Comparison of ENCODE assay signal across 9 cellular contexts in the genomic region with DNA sequence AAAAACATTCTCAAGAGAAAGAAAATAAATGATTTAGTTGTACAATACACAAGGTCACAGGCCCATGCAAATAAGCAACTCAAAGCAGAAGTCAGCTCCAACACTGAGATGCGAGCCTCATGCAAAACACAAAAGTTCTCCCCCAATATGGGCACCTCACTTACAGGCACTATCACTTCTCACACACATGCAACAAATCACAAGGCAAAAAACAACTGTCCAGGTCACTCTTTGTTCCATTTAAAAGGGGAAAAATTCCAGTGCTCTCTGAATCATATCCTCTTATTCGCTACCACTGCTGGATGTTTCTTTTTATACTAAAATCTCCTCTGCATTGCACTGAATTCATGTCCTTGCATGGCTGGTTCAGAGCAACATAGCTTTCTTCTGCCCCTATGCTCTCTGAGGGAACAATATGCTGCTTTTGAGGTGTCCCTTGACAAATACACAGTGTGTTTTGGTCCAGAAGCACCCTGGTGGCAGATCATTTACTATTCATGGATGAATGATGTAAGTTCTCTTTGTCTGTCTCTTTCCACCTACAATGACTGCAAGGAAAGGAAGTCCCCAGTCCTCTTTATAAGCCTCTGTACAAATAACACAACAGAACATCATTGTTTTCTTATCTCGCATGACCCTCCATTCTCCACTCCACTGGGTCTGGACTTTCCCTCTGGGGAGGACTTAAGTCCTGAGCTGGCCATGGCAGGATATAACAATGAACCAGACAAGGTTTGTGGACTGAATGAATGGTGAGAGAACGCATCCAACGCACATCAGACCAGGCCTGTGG.
DNase-seq lines count a peak whose midpoint lies in the region; ATAC-seq, FAIRE-seq and TF ChIP-seq lines count a peak whose summit lies in the region.
"Had no signal": no experiment of that assay in that cellular context is flagged by ENCODE, and none has a peak within 500 bp of the region (broad histone marks: within the 10 kb centered on the region; RNA-seq: fewer than 3 reads in every experiment).

No MANE protein-coding gene starts in this region.

- no peaks in the 10 kb centered on the region for H3K4me1 ChIP-seq in CD4-positive, CD25-positive, alpha-beta regulatory T cell (ENCODE audit: control insufficient read depth, insufficient read depth, low read length, poor library complexity, severe bottlenecking)
- peaks cover 20% of the 10 kb centered on the region for H3K4me1 ChIP-seq in GM12878 (ENCODE audit: control insufficient read depth, insufficient read depth, low read length)

- POLR2A ChIA-PET in GM12878 (lab: Charles Lee) = interaction anchor here (0.8 to 1.4 kb wide), 4 partner anchors 15 to 137 kb away, joined by 3 to 5 read pairs (median 3); partner anchors contain the start of gene OSBPL3

- WGBS in GM12878 (ENCODE audit: insufficient coverage, insufficient replicate concordance, low lambda C conversion rate, missing lambda C conversion rate) = 20% methylated on average over 5 of the region's 5 CpGs

- H3K27ac Mint-ChIP-seq in CD4-positive, CD25-positive, alpha-beta regulatory T cell = peak overlapping the region; percentile 3 to 47 (median 40)
- no peak overlapping the region for H3K27ac Mint-ChIP-seq in chondrocyte (ENCODE audit: unreplicated experiment)
- H3K27ac Mint-ChIP-seq: T-helper 1 cell treated with Interleukin-12 subunit alpha and Interleukin-12 subunit beta and Interleukin-4 antibody, amounts not matched to agents 30 μg/mL and 1 μg/mL, for 36 hours had no signal

- CTCF ChIA-PET in GM12878 (lab: Yijun Ruan, JAX) = interaction anchor here (0.7 to 1.9 kb wide), 8 partner anchors 17 to 251 kb away, joined by 3 to 6 read pairs (median 4); no protein-coding TSS in a partner anchor

- peak overlapping the region in 1 of 4 donors; percentile 81 for H3K4me3 Mint-ChIP-seq in CD4-positive, CD25-positive, alpha-beta regulatory T cell
- no peak overlapping the region for H3K4me3 Mint-ChIP-seq in chondrocyte (ENCODE audit: unreplicated experiment)
- H3K4me3 Mint-ChIP-seq: T-helper 1 cell treated with Interleukin-12 subunit alpha and Interleukin-12 subunit beta and Interleukin-4 antibody, amounts not matched to agents 30 μg/mL and 1 μg/mL, for 36 hours had no signal

- BruUV-seq in GM12878 (replicated peaks; lab: Mats Ljungman, UMichigan) = no TSS peak

- no peaks in the 10 kb centered on the region for H3K9me3 Mint-ChIP-seq in CD4-positive, CD25-positive, alpha-beta regulatory T cell
- no peaks in the 10 kb centered on the region for H3K9me3 Mint-ChIP-seq in chondrocyte (ENCODE audit: low read depth)
- H3K9me3 Mint-ChIP-seq: T-helper 1 cell treated with Interleukin-12 subunit alpha and Interleukin-12 subunit beta and Interleukin-4 antibody, amounts not matched to agents 30 μg/mL and 1 μg/mL, for 36 hours had no signal

- H3K4me3 ChIP-seq in CD4-positive, CD25-positive, alpha-beta regulatory T cell (ENCODE audit: low read depth, low read length) = no peak overlapping the region
- no peak overlapping the region for H3K4me3 ChIP-seq in GM12878

- no peak for DNase-seq in CD4-positive, CD25-positive, alpha-beta regulatory T cell
- DNase-seq in GM12878 (ENCODE audit: low read depth, low spot score) = no peak
- DNase-seq in T-helper 9 cell = no peak
- no peak for DNase-seq in chondrocyte (ENCODE audit: low spot score)
- no peak for DNase-seq in NCI-H1694 (lab: John Stamatoyannopoulos, UW)
- DNase-seq in SKM-1 (lab: John Stamatoyannopoulos, UW; ENCODE audit: unreplicated experiment) = no peak

- no peak overlapping the region; the same call in 1 of the 2 replicates for H2AFZ ChIP-seq in GM12878 (ENCODE audit: control insufficient read depth, low read depth, low read length)

- RAD21 ChIA-PET in GM12878 (lab: Charles Lee; ENCODE audit: unreplicated experiment) = interaction anchor here (0.6 to 3.2 kb wide), 9 partner anchors 8 to 248 kb away, joined by 3 to 24 read pairs (median 4); partner anchors contain the start of gene OSBPL3

- no peaks in the 10 kb centered on the region for H3K27me3 ChIP-seq in CD4-positive, CD25-positive, alpha-beta regulatory T cell (ENCODE audit: control insufficient read depth, insufficient read depth, low read length)
- H3K27me3 ChIP-seq in GM12878 (replicated peaks in 1 of 2; ENCODE audit: control insufficient read depth in 2 of 2, insufficient read depth in 2 of 2, low read length in 1 of 2) = no peaks in the 10 kb centered on the region

- no peak for TF ChIP-seq POLR2A in GM12878 (IDR thresholded peaks at IDR 0.05; ENCODE audit: low read depth, low read length)

- peaks cover 19% of the 10 kb centered on the region for H3K36me3 Mint-ChIP-seq in CD4-positive, CD25-positive, alpha-beta regulatory T cell
- H3K36me3 Mint-ChIP-seq in chondrocyte (ENCODE audit: low read depth) = no peaks in the 10 kb centered on the region

- H3K4me1 Mint-ChIP-seq in CD4-positive, CD25-positive, alpha-beta regulatory T cell = peaks cover 10 to 17% (median 16%) of the 10 kb centered on the region in 4 donors
- peaks cover 3% of the 10 kb centered on the region for H3K4me1 Mint-ChIP-seq in chondrocyte (ENCODE audit: low read depth)

- no peaks in the 10 kb centered on the region for H4K20me1 ChIP-seq in GM12878 (ENCODE audit: control insufficient read depth, insufficient read depth)

- ATAC-seq in CD4-positive, CD25-positive, alpha-beta regulatory T cell (ENCODE audit: low read depth in 2 of 2) = no peak
- peak; percentile 46 for ATAC-seq in GM19043 (IDR thresholded peaks at IDR 0.05; ENCODE audit: low read depth, unreplicated experiment)
- ATAC-seq in HG03159 (IDR thresholded peaks at IDR 0.05; ENCODE audit: unreplicated experiment) = peak; percentile 52
- ATAC-seq in GM12878 = peak; percentile 86

- SMC1A ChIA-PET in GM12878 (lab: Charles Lee; ENCODE audit: uncharacterized antibody, unreplicated experiment) = interaction anchor here (0.6 to 4.3 kb wide), 18 partner anchors 9 to 125 kb away, joined by 3 to 20 read pairs (median 4); no protein-coding TSS in a partner anchor

- peak overlapping the region; percentile 60; the same call in 1 of the 2 replicates for H3K4me2 ChIP-seq in GM12878 (ENCODE audit: control insufficient read depth, insufficient read depth)

- H3K27me3 Mint-ChIP-seq in CD4-positive, CD25-positive, alpha-beta regulatory T cell = no peaks in the 10 kb centered on the region
- no peaks in the 10 kb centered on the region for H3K27me3 Mint-ChIP-seq in chondrocyte (ENCODE audit: low read depth)

- H3K79me2 ChIP-seq in GM12878 (ENCODE audit: control insufficient read depth, insufficient read depth, low read length) = no peaks in the 10 kb centered on the region

- H3K9me3 ChIP-seq in CD4-positive, CD25-positive, alpha-beta regulatory T cell (ENCODE audit: control insufficient read depth in 2 of 2, low read length in 2 of 2) = no peaks in the 10 kb centered on the region
- H3K9me3 ChIP-seq in GM12878 (replicated peaks; ENCODE audit: control insufficient read depth, insufficient read depth, low read length) = no peaks in the 10 kb centered on the region

- intact Hi-C loops in GM12878 (cut with micrococcal nuclease; ENCODE audit: unreplicated experiment) = loop anchor here (1.0 to 2.0 kb wide), 2 partner anchors 21 to 124 kb away; no protein-coding TSS in a partner anchor

- peak; percentile 37 to 72; a peak in 2 of 4 replicates for TF ChIP-seq EP300 in GM12878 (IDR thresholded peaks at IDR 0.05; ENCODE audit: borderline replicate concordance in 1 of 2, control insufficient read depth in 1 of 2, low read depth in 2 of 2, low read length in 2 of 2)

- peak; percentile 88 for FAIRE-seq in GM12878 (lab: Jason Lieb, UNC)

- in situ Hi-C loops in GM12878 (cut with MboI) = no loop called here

- TF ChIP-seq CTCF in GM12878 (IDR thresholded peaks at IDR 0.05 in 2 of 3, conservative IDR thresholded peaks at IDR 0.05 in 1 of 3; ENCODE audit: control insufficient read depth in 2 of 3, extremely low read depth in 1 of 3, insufficient read depth in 1 of 3, low read depth in 3 of 3, low read length in 3 of 3) (no peak), chondrocyte (IDR thresholded peaks at IDR 0.05) (no peak)

- H3K36me3 ChIP-seq in CD4-positive, CD25-positive, alpha-beta regulatory T cell (ENCODE audit: control insufficient read depth, insufficient read depth, low read length) = peaks cover 14% of the 10 kb centered on the region
- peaks cover 0 to 2% of the 10 kb centered on the region in 2 experiments; a peak in 2 of 4 replicates for H3K36me3 ChIP-seq in GM12878 (ENCODE audit: control insufficient read depth in 2 of 2, insufficient read depth in 2 of 2, low read length in 1 of 2)

- H3K9ac ChIP-seq in GM12878 (ENCODE audit: control insufficient read depth, insufficient read depth, low read length) = no peak overlapping the region

- no peak for TF ChIP-seq RAD21 in GM12878 (IDR thresholded peaks at IDR 0.05; ENCODE audit: insufficient read depth, low read depth, low read length)

- no peak overlapping the region for H3K27ac ChIP-seq in CD4-positive, CD25-positive, alpha-beta regulatory T cell (ENCODE audit: insufficient read depth, low read length, poor library complexity, severe bottlenecking)
- peak overlapping the region; percentile 64; the same call in 1 of the 2 replicates for H3K27ac ChIP-seq in GM12878 (ENCODE audit: control insufficient read depth, insufficient read depth)

TF ChIP-seq in GM12878, 131 proteins besides CTCF, POLR2A, EP300 and RAD21 (continues in another document):
- TF ChIP-seq RFX5 (IDR thresholded peaks at IDR 0.05; ENCODE audit: low read depth, low read length) (no peak), NR2C1 (IDR thresholded peaks at IDR 0.05) (no peak), HCFC1 (IDR thresholded peaks at IDR 0.05; ENCODE audit: low read length) (no peak), ZNF207 (IDR thresholded peaks at IDR 0.05; ENCODE audit: borderline replicate concordance) (no peak), BACH1 (IDR thresholded peaks at IDR 0.05; ENCODE audit: borderline replicate concordance) (no peak), RELB (IDR thresholded peaks at IDR 0.05; ENCODE audit: low read depth) (0 out of 2 replicates have a peak, but pooled peaks have one; percentile 64), GABPA (IDR thresholded peaks at IDR 0.05; ENCODE audit: low read depth) (no peak)

Comparison
In these comparisons a context has a peak if more than half of its experiments do, and no peak if none do; other contexts are left out.
1. ATAC-seq: peak in GM19043 (single experiment), HG03159 (single experiment) and GM12878 (single experiment); none in CD4-positive, CD25-positive, alpha-beta regulatory T cell (0 of 2).